ENCODE assay signal across 1 cellular context in genomic region chr1:205144046-205144720, GRCh38.
TF ChIP-seq lines count a peak whose summit lies in the region.

No MANE protein-coding gene starts in this region.

TF ChIP-seq in HCT116, 20 proteins besides CTCF, POLR2A, EP300 and RAD21:
- TF ChIP-seq ATF3 (IDR thresholded peaks at IDR 0.05) = no peak
- TF ChIP-seq SRF (IDR thresholded peaks at IDR 0.05; ENCODE audit: low read depth) = no peak
- TF ChIP-seq ZFX (IDR thresholded peaks at IDR 0.05) = no peak
- TF ChIP-seq CBX3 (IDR thresholded peaks at IDR 0.05; ENCODE audit: low read depth) = no peak
- TF ChIP-seq YY1 (IDR thresholded peaks at IDR 0.05; ENCODE audit: extremely low read depth, insufficient replicate concordance, low read depth, low read length) = no peak
- TF ChIP-seq REST (IDR thresholded peaks at IDR 0.05; ENCODE audit: low read depth) = no peak
